11 cellular contexts compared by ENCODE assay signal in the genomic region with DNA sequence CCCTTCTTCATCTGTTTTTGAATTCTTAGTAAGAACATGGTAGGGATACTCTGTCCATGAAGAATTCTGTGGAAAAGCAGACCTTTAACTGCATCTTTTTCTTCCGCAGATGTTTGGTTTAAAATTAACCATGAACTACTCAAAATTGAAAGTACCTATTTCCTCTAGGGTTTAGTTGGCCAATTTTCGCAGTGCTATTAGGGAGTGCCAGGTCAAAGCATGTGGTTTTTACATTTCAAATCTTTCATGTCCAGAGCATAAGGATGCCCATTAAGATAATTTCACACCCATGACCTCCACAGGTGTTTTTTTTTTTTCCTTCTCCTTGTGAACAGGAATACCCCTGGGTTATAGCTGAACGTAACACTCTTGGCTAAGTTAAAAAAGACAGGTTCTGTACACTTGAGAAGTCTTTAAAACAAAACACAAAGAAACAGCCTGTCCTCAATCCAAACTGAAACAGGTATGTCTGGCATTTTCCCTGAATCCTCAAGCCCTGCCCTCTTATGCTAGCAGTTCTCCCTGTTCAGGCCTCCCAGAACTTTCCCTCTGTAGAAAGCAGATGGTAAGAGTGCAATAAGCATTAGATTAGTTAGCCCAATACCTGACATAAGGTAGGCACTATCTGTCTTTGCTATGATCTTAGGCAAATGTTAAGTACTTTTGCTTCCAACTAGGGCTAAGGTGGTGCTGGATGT.
DNase-seq lines count a peak whose midpoint lies in the region; ATAC-seq, FAIRE-seq and TF ChIP-seq lines count a peak whose summit lies in the region.
"Had no signal": no experiment of that assay in that cellular context is flagged by ENCODE, and none has a peak within 500 bp of the region (broad histone marks: within the 10 kb centered on the region; RNA-seq: fewer than 3 reads in every experiment).

No MANE protein-coding gene starts in this region.

- H2AK5ac ChIP-seq in mesenchymal stem cell (ENCODE audit: low read length, severe bottlenecking), result peak overlapping the region; percentile 49

- no peaks in the 10 kb centered on the region for H3K9me3 Mint-ChIP-seq in CD4-positive, alpha-beta memory T cell
- H3K9me3 Mint-ChIP-seq in endodermal cell, result no peaks in the 10 kb centered on the region
- H3K9me3 Mint-ChIP-seq: activated CD4-positive, alpha-beta T cell treated with anti-CD3 and anti-CD28 coated beads, Interleukin-2, amount 10 ng/mL, durations not matched to agents 24 days and 14 days had no signal

- DNase-seq in CD4-positive, alpha-beta memory T cell, result no peak
- DNase-seq in mesenchymal stem cell (no peak), OCI-M2 (lab: John Stamatoyannopoulos, UW; ENCODE audit: unreplicated experiment) (no peak), endodermal cell (no peak), frontal cortex (ENCODE audit: low spot score in 2 of 2) (no peak), HTR-8/SVneo (ENCODE audit: insufficient read length, low spot score) (no peak)
- DNase-seq: activated CD4-positive, alpha-beta T cell treated with anti-CD3 and anti-CD28 coated beads, Interleukin-2, amount 10 ng/mL, durations not matched to agents 24 days and 14 days; left colon; NCI-H1436 treated with DMSO at 0.1 percent for 48 hours had no signal

- no peak overlapping the region for H3K4me3 ChIP-seq in CD4-positive, alpha-beta memory T cell (ENCODE audit: low read length in 2 of 2)
- H3K4me3 ChIP-seq in mesenchymal stem cell (ENCODE audit: insufficient read depth in 1 of 2, low read depth in 1 of 2, low read length in 2 of 2), result no peak overlapping the region
- no peak overlapping the region for H3K4me3 ChIP-seq in endodermal cell (ENCODE audit: low read length)

- peaks cover 52 to 68% of the 10 kb centered on the region in 2 donors for H3K36me3 Mint-ChIP-seq in CD4-positive, alpha-beta memory T cell
- H3K36me3 Mint-ChIP-seq in endodermal cell (ENCODE audit: low read depth), result peaks cover 23% of the 10 kb centered on the region

- no peak overlapping the region for H3K27ac ChIP-seq in CD4-positive, alpha-beta memory T cell (ENCODE audit: low read depth, low read length)
- peak overlapping the region; percentile 50 for H3K27ac ChIP-seq in mesenchymal stem cell (ENCODE audit: low read length, poor library complexity, severe bottlenecking)
- no peak overlapping the region for H3K27ac ChIP-seq in endodermal cell (ENCODE audit: low read depth, low read length)

- ATAC-seq in GM19438 (IDR thresholded peaks at IDR 0.05; ENCODE audit: low read depth, unreplicated experiment), result peak; percentile 55
- ATAC-seq in HG03571 (IDR thresholded peaks at IDR 0.05; ENCODE audit: unreplicated experiment), result peak; percentile 38
- ATAC-seq: left colon had no signal

- no peak overlapping the region for H3K18ac ChIP-seq in mesenchymal stem cell (ENCODE audit: low read depth in 1 of 2, low read length in 2 of 2)

- no peak overlapping the region for H3K4ac ChIP-seq in mesenchymal stem cell (ENCODE audit: low read depth in 1 of 2, low read length in 2 of 2)

- WGBS in mesenchymal stem cell, result 96% methylated on average over 3 of the region's 3 CpGs
- WGBS in endodermal cell (ENCODE audit: insufficient coverage in 1 of 2, insufficient read length in 1 of 2), 2 experiments, result 94 to 96% methylated on average over 3 of the region's 3 CpGs

- H3K27me3 Mint-ChIP-seq in CD4-positive, alpha-beta memory T cell, result no peaks in the 10 kb centered on the region
- no peaks in the 10 kb centered on the region for H3K27me3 Mint-ChIP-seq in endodermal cell (ENCODE audit: insufficient read depth)
- H3K27me3 Mint-ChIP-seq: activated CD4-positive, alpha-beta T cell treated with anti-CD3 and anti-CD28 coated beads, Interleukin-2, amount 10 ng/mL, durations not matched to agents 24 days and 14 days had no signal

- peaks cover 6% of the 10 kb centered on the region for H3K36me3 ChIP-seq in CD4-positive, alpha-beta memory T cell (ENCODE audit: insufficient read depth, low read length)
- peaks cover 11 to 39% of the 10 kb centered on the region in 2 experiments for H3K36me3 ChIP-seq in mesenchymal stem cell (ENCODE audit: control insufficient read depth in 1 of 2, insufficient read depth in 2 of 2, low read depth in 1 of 2, low read length in 2 of 2)
- H3K36me3 ChIP-seq in endodermal cell (ENCODE audit: control insufficient read depth, insufficient read depth, low read length), result peaks cover 14% of the 10 kb centered on the region

- no peaks in the 10 kb centered on the region for H3K27me3 ChIP-seq in CD4-positive, alpha-beta memory T cell (ENCODE audit: insufficient read depth, low read length)
- H3K27me3 ChIP-seq in mesenchymal stem cell (ENCODE audit: control insufficient read depth in 1 of 2, insufficient read depth in 1 of 2, low read length in 2 of 2), result no peaks in the 10 kb centered on the region
- H3K27me3 ChIP-seq in endodermal cell (ENCODE audit: control insufficient read depth, insufficient read depth, low read length, poor library complexity, severe bottlenecking), result no peaks in the 10 kb centered on the region

- H3K9me3 ChIP-seq in CD4-positive, alpha-beta memory T cell (ENCODE audit: control insufficient read depth in 1 of 2, low read length in 2 of 2), result no peaks in the 10 kb centered on the region
- H3K9me3 ChIP-seq in mesenchymal stem cell (ENCODE audit: control insufficient read depth, low read length), result no peaks in the 10 kb centered on the region
- H3K9me3 ChIP-seq in endodermal cell (ENCODE audit: control insufficient read depth, low read length), result no peaks in the 10 kb centered on the region

- no peak overlapping the region for H4K91ac ChIP-seq in mesenchymal stem cell (ENCODE audit: low read length)

- H3K4me2 ChIP-seq in mesenchymal stem cell (ENCODE audit: low read length, poor library complexity, severe bottlenecking), result peak overlapping the region; percentile 30

- TF ChIP-seq CTCF in endodermal cell (conservative IDR thresholded peaks at IDR 0.05), result no peak

- no peak overlapping the region for H2BK120ac ChIP-seq in mesenchymal stem cell (ENCODE audit: low read depth, low read length)

- H3K4me1 Mint-ChIP-seq in CD4-positive, alpha-beta memory T cell, result peaks cover 44 to 80% (median 62%) of the 10 kb centered on the region in 4 donors
- H3K4me1 Mint-ChIP-seq in endodermal cell, result no peaks in the 10 kb centered on the region

- H3K4me3 Mint-ChIP-seq in CD4-positive, alpha-beta memory T cell, result peak overlapping the region in 6 of 8 donors; percentile 18 to 64 (median 42)
- H3K4me3 Mint-ChIP-seq in endodermal cell, result no peak overlapping the region
- H3K4me3 Mint-ChIP-seq: activated CD4-positive, alpha-beta T cell treated with anti-CD3 and anti-CD28 coated beads, Interleukin-2, amount 10 ng/mL, durations not matched to agents 24 days and 14 days had no signal

- POLR2A ChIA-PET in CD4-positive, alpha-beta memory T cell (lab: Charles Lee; ENCODE audit: partially characterized antibody), result interaction anchor here (1.0 to 3.2 kb wide), 5 partner anchors 9 to 66 kb away, joined by 3 to 20 read pairs (median 7); a partner anchor contains a TSS

- no peak overlapping the region for H2BK12ac ChIP-seq in mesenchymal stem cell (ENCODE audit: low read length in 2 of 2)

- FAIRE-seq in frontal cortex (lab: Jason Lieb, UNC) (no peak), HTR-8/SVneo (lab: Jason Lieb, UNC) (no peak)

- H4K8ac ChIP-seq in mesenchymal stem cell (ENCODE audit: low read length), result no peak overlapping the region

- peak overlapping the region; percentile 58 for H3K9ac ChIP-seq in mesenchymal stem cell (ENCODE audit: low read length)
- no peak overlapping the region for H3K9ac ChIP-seq in endodermal cell (ENCODE audit: extremely low read depth, low read length, poor library complexity, severe bottlenecking)

- no peak overlapping the region for H2BK5ac ChIP-seq in mesenchymal stem cell (ENCODE audit: low read depth, low read length, poor library complexity, severe bottlenecking)

- H3K23ac ChIP-seq in mesenchymal stem cell (ENCODE audit: low read length in 2 of 2), result no peak overlapping the region

- no peak overlapping the region for H3K14ac ChIP-seq in mesenchymal stem cell (ENCODE audit: low read length in 2 of 2)

- H2AFZ ChIP-seq in mesenchymal stem cell (ENCODE audit: low read depth, low read length), result no peak overlapping the region

- CTCF ChIA-PET in CD4-positive, alpha-beta memory T cell (lab: Charles Lee; ENCODE audit: partially characterized antibody), result interaction anchor here (0.8 to 2.0 kb wide), 5 partner anchors 9 to 55 kb away, joined by 3 to 4 read pairs (median 3); no protein-coding TSS in a partner anchor

- peak overlapping the region in 6 of 7 donors; percentile 46 to 88 (median 67) for H3K27ac Mint-ChIP-seq in CD4-positive, alpha-beta memory T cell
- no peak overlapping the region for H3K27ac Mint-ChIP-seq in endodermal cell
- H3K27ac Mint-ChIP-seq: activated CD4-positive, alpha-beta T cell treated with anti-CD3 and anti-CD28 coated beads, Interleukin-2, amount 10 ng/mL, durations not matched to agents 24 days and 14 days had no signal

- peaks cover 70% of the 10 kb centered on the region for H3K4me1 ChIP-seq in CD4-positive, alpha-beta memory T cell (ENCODE audit: insufficient read depth, low read length)
- peaks cover 11% of the 10 kb centered on the region for H3K4me1 ChIP-seq in mesenchymal stem cell (ENCODE audit: control insufficient read depth, insufficient read depth, low read depth, low read length)
- no peaks in the 10 kb centered on the region for H3K4me1 ChIP-seq in endodermal cell (ENCODE audit: control insufficient read depth, insufficient read depth, low read length)

- intact Hi-C loops in CD4-positive, alpha-beta memory T cell (cut with micrococcal nuclease), result no loop called here

- peaks cover 38% of the 10 kb centered on the region for H3K79me1 ChIP-seq in mesenchymal stem cell (replicated peaks; ENCODE audit: low read length, poor library complexity, severe bottlenecking)

- no peak overlapping the region for H2BK15ac ChIP-seq in mesenchymal stem cell (ENCODE audit: low read depth, poor library complexity, severe bottlenecking)
